8 cellular contexts compared by ENCODE assay signal in genomic region chr16:84738255-84739038, GRCh38. TPM values are rescaled to one million over a fixed set of nuclear protein-coding genes. Genes with fewer than 3 reads are reported as not detected.
DNase-seq lines count a peak whose midpoint lies in the region; ATAC-seq and TF ChIP-seq lines count a peak whose summit lies in the region.

No MANE protein-coding gene starts in this region.

- peak overlapping the region; percentile 20 for H3K27ac Mint-ChIP-seq in activated naive CD4-positive, alpha-beta T cell treated with anti-CD3 and anti-CD28 coated beads, Interleukin-2, amount 50 U/mL, for 24 hours

- no peaks in the 10 kb centered on the region for H3K9me3 Mint-ChIP-seq in activated naive CD4-positive, alpha-beta T cell treated with anti-CD3 and anti-CD28 coated beads, Interleukin-2, amount 50 U/mL, for 24 hours

- H3K36me3 Mint-ChIP-seq in activated naive CD4-positive, alpha-beta T cell treated with anti-CD3 and anti-CD28 coated beads, Interleukin-2, amount 50 U/mL, for 24 hours: peaks cover 13% of the 10 kb centered on the region

- H3K4me3 Mint-ChIP-seq in activated naive CD4-positive, alpha-beta T cell treated with anti-CD3 and anti-CD28 coated beads, Interleukin-2, amount 50 U/mL, for 24 hours: peak overlapping the region; percentile 15

- peaks cover 65% of the 10 kb centered on the region for H3K4me1 Mint-ChIP-seq in activated naive CD4-positive, alpha-beta T cell treated with anti-CD3 and anti-CD28 coated beads, Interleukin-2, amount 50 U/mL, for 24 hours

- H3K27me3 Mint-ChIP-seq in activated naive CD4-positive, alpha-beta T cell treated with anti-CD3 and anti-CD28 coated beads, Interleukin-2, amount 50 U/mL, for 24 hours: no peaks in the 10 kb centered on the region

- DNase-seq in D341Med (ENCODE audit: low spot score): peak; percentile 76
- peak; percentile 72 for DNase-seq in LHCN-M2 (ENCODE audit: low read depth)
- DNase-seq in glomerular visceral epithelial cell (ENCODE audit: extremely low spot score): peak; percentile 71
- peak; percentile 90 for DNase-seq in pons (ENCODE audit: low spot score)
- DNase-seq in ureter (ENCODE audit: low spot score): peak; percentile 79

- ATAC-seq in GM21447 (IDR thresholded peaks at IDR 0.05; ENCODE audit: unreplicated experiment) (peak; percentile 71), SK-N-SH treated with all-trans-retinoic acid at 6 μM for 48 hours (peak; percentile 88)

TF ChIP-seq in SK-N-SH treated with all-trans-retinoic acid at 6 μM for 48 hours, 23 proteins besides CTCF, POLR2A, EP300 and RAD21:
- TF ChIP-seq, protein P1, sequence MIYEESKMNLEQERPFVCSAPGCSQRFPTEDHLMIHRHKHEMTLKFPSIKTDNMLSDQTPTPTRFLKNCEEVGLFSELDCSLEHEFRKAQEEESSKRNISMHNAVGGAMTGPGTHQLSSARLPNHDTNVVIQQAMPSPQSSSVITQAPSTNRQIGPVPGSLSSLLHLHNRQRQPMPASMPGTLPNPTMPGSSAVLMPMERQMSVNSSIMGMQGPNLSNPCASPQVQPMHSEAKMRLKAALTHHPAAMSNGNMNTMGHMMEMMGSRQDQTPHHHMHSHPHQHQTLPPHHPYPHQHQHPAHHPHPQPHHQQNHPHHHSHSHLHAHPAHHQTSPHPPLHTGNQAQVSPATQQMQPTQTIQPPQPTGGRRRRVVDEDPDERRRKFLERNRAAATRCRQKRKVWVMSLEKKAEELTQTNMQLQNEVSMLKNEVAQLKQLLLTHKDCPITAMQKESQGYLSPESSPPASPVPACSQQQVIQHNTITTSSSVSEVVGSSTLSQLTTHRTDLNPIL (CRISPR knock-in tag; IDR thresholded peaks at IDR 0.05; ENCODE audit: low read depth): no peak
- no peak for TF ChIP-seq ZNF70 (CRISPR knock-in tag; IDR thresholded peaks at IDR 0.05)
- TF ChIP-seq OSR1 (CRISPR knock-in tag; IDR thresholded peaks at IDR 0.05): no peak
- TF ChIP-seq ARNTL (CRISPR knock-in tag; IDR thresholded peaks at IDR 0.05; ENCODE audit: borderline replicate concordance, low read depth): no peak
- no peak for TF ChIP-seq TCF4 (CRISPR knock-in tag; IDR thresholded peaks at IDR 0.05; ENCODE audit: borderline replicate concordance)
- no peak for TF ChIP-seq TOX (CRISPR knock-in tag; IDR thresholded peaks at IDR 0.05; ENCODE audit: borderline replicate concordance)
- TF ChIP-seq ZFP3 (CRISPR knock-in tag; IDR thresholded peaks at IDR 0.05): no peak
- TF ChIP-seq, protein P2, sequence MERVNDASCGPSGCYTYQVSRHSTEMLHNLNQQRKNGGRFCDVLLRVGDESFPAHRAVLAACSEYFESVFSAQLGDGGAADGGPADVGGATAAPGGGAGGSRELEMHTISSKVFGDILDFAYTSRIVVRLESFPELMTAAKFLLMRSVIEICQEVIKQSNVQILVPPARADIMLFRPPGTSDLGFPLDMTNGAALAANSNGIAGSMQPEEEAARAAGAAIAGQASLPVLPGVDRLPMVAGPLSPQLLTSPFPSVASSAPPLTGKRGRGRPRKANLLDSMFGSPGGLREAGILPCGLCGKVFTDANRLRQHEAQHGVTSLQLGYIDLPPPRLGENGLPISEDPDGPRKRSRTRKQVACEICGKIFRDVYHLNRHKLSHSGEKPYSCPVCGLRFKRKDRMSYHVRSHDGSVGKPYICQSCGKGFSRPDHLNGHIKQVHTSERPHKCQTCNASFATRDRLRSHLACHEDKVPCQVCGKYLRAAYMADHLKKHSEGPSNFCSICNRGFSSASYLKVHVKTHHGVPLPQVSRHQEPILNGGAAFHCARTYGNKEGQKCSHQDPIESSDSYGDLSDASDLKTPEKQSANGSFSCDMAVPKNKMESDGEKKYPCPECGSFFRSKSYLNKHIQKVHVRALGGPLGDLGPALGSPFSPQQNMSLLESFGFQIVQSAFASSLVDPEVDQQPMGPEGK (CRISPR knock-in tag; IDR thresholded peaks at IDR 0.05; ENCODE audit: borderline replicate concordance): no peak
- TF ChIP-seq, protein P3, sequence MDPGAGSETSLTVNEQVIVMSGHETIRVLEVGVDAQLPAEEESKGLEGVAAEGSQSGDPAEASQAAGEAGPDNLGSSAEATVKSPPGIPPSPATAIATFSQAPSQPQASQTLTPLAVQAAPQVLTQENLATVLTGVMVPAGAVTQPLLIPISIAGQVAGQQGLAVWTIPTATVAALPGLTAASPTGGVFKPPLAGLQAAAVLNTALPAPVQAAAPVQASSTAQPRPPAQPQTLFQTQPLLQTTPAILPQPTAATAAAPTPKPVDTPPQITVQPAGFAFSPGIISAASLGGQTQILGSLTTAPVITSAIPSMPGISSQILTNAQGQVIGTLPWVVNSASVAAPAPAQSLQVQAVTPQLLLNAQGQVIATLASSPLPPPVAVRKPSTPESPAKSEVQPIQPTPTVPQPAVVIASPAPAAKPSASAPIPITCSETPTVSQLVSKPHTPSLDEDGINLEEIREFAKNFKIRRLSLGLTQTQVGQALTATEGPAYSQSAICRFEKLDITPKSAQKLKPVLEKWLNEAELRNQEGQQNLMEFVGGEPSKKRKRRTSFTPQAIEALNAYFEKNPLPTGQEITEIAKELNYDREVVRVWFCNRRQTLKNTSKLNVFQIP (CRISPR knock-in tag; IDR thresholded peaks at IDR 0.05; ENCODE audit: borderline replicate concordance, low read depth): no peak
- no peak for TF ChIP-seq ISL1 (CRISPR knock-in tag; IDR thresholded peaks at IDR 0.05)
- TF ChIP-seq ZC3H10 (CRISPR knock-in tag; IDR thresholded peaks at IDR 0.05): no peak
- no peak for TF ChIP-seq BACH2 (CRISPR knock-in tag; IDR thresholded peaks at IDR 0.05; ENCODE audit: borderline replicate concordance)

RNA-seq across cellular contexts. Expression of gene USP10, which starts 38.6 kb away (rescaled TPM):
- total RNA-seq in LHCN-M2 (2014; rRNA removed): 70.6 and 71.6 TPM in 2 replicates
- 35.4 TPM for polyA plus RNA-seq in LHCN-M2 (2012)
- total RNA-seq in ureter: 103 TPM

Comparison
In these comparisons a context has a peak if more than half of its experiments do, and no peak if none do; other contexts are left out.
1. Peak in every context shown above with its lines: DNase-seq and ATAC-seq.